24 cellular contexts compared by ENCODE assay signal in genomic region chr7:49255061-49255460, GRCh38.
DNase-seq lines count a peak whose midpoint lies in the region; ATAC-seq, FAIRE-seq and TF ChIP-seq lines count a peak whose summit lies in the region.
"Had no signal": no experiment of that assay in that cellular context is flagged by ENCODE, and none has a peak within 500 bp of the region (broad histone marks: within the 10 kb centered on the region; RNA-seq: fewer than 3 reads in every experiment).

No MANE protein-coding gene starts in this region.

- H3K27me3 ChIP-seq in gastrocnemius medialis, result no peaks in the 10 kb centered on the region
- H3K27me3 ChIP-seq: esophagus muscularis mucosa, gastroesophageal sphincter, hepatocyte, transverse colon had no signal

- peak; percentile 57 for FAIRE-seq in H54 (lab: Jason Lieb, UNC)
- no peak for FAIRE-seq in HTR-8/SVneo (lab: Jason Lieb, UNC)

- no peak for TF ChIP-seq CTCF in gastrocnemius medialis (IDR thresholded peaks at IDR 0.05 in 4 of 5, conservative IDR thresholded peaks at IDR 0.05 in 1 of 5)

- ATAC-seq in esophagus mucosa (peak; percentile 41), gastrocnemius medialis (no peak)
- ATAC-seq: activated CD8-positive, alpha-beta T cell treated with anti-CD3 and anti-CD28 coated beads for 36 hours; activated naive CD4-positive, alpha-beta T cell treated with anti-CD3 and anti-CD28 coated beads, Interleukin-2, amount 50 U/mL, for 72 hours; gastroesophageal sphincter; left colon; Right ventricle myocardium inferior; stimulated activated memory B cell treated with anti-CD40 and anti-IgM and Interleukin-4, amounts not matched to agents 10 μg/mL and 1 μg/mL and 100 μg/mL, for 72 hours had no signal

- DNase-seq in H54 (ENCODE audit: insufficient read length, low spot score) (no peak), RKO (ENCODE audit: low spot score) (peak; percentile 77), non-pigmented ciliary epithelial cell (ENCODE audit: low read depth) (peak; percentile 2), gastrocnemius medialis (no peak), erythroblast (lab: John Stamatoyannopoulos, UW) (no peak), HTR-8/SVneo (ENCODE audit: insufficient read length, low spot score) (no peak)
- DNase-seq: activated CD4-positive, alpha-beta T cell treated with anti-CD3 and anti-CD28 coated beads for 1 hour; activated CD8-positive, alpha-beta T cell treated with anti-CD3 and anti-CD28 coated beads for 36 hours; activated effector memory CD4-positive, alpha-beta T cell treated with Interleukin-2 at 50 U/mL for 16 hours; amygdala; CD4-positive, CD25-positive, alpha-beta regulatory T cell; DND-41; effector memory CD4-positive, alpha-beta T cell; GF-D8; left colon; NCI-H146; transverse colon had no signal

- no peak overlapping the region for H3K4me3 ChIP-seq in gastrocnemius medialis
- H3K4me3 ChIP-seq: esophagus muscularis mucosa, gastroesophageal sphincter, hepatocyte, transverse colon had no signal

- TF ChIP-seq POLR2A in H54 (IDR thresholded peaks at IDR 0.05; ENCODE audit: low read depth, low read length) (no peak), gastrocnemius medialis (IDR thresholded peaks at IDR 0.05) (no peak), erythroblast (IDR thresholded peaks at IDR 0.05; ENCODE audit: low read length) (no peak)

- intact Hi-C loops in gastrocnemius medialis (cut with DNase I; ENCODE audit: low total_unique reads), result no loop called here

- no peak overlapping the region for H3K27ac ChIP-seq in gastrocnemius medialis
- H3K27ac ChIP-seq: esophagus muscularis mucosa, gastroesophageal sphincter, hepatocyte, transverse colon had no signal

- no peaks in the 10 kb centered on the region for H3K4me1 ChIP-seq in gastrocnemius medialis
- H3K4me1 ChIP-seq: esophagus muscularis mucosa, gastroesophageal sphincter, transverse colon had no signal

- H3K9me3 ChIP-seq in gastrocnemius medialis, result no peaks in the 10 kb centered on the region
- H3K9me3 ChIP-seq: esophagus muscularis mucosa, gastroesophageal sphincter, transverse colon had no signal

- in situ Hi-C loops in gastrocnemius medialis (cut with MboI; ENCODE audit: low sequenced_read_pairs in 4 of 4), result no loop called here

- H3K36me3 ChIP-seq in gastrocnemius medialis, result no peaks in the 10 kb centered on the region
- H3K36me3 ChIP-seq: esophagus muscularis mucosa, gastroesophageal sphincter, transverse colon had no signal

Comparison
In these comparisons a context has a peak if more than half of its experiments do, and no peak if none do; other contexts are left out.
1. DNase-seq: peak in RKO (single experiment) and non-pigmented ciliary epithelial cell (single experiment); none in H54 (single experiment), gastrocnemius medialis (0 of 2), erythroblast (0 of 2) and HTR-8/SVneo (single experiment).